8 cellular contexts compared by ENCODE assay signal in the genomic region with DNA sequence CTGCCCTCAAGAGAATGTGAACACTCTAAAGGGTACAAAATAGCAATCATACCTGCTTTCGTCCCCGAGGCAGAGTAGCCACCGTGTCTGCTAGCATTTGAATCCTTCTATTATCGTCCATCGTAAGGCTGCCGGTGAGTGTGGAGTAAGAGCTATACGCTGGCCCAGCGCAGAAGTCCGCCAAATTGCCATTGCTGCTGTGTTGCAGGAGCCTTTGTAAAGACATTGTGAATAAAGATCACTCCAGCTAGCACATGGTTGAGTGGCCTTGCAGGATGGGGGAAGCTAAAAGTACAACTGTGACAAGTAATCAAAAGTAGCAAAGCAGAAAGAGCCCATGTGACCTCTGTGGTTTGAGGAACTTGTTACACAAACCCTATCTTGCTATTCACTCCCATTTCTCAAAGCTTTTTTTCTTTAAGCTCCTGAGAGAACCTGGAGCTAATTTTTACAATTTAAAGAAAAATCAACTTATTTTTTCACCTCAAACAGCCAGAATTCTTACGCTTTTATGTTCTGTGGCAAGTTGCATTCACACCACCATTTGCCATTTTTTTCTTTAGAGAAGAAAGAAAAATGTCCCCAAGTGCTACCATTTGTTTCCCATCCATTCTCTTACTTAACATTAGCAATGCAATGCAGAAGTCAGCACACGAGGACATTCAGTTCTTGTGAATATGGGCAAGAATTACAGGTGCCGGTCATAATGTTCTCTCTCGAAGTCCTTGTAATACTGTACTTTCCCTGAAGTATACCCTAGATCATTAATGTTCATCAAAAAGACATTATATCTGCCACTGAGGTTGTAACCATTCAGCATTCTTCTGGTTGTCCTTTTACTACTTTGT. TPM values are rescaled to one million over a fixed set of nuclear protein-coding genes. Genes with fewer than 3 reads are reported as not detected.
DNase-seq lines count a peak whose midpoint lies in the region; ATAC-seq and TF ChIP-seq lines count a peak whose summit lies in the region.

A gene (minus strand): TSS at position 295 of the 848 bp plus-strand sequence. CDS start 69 bp downstream, at position 226.

- WGBS in heart right ventricle, 2 donors, result 74 to 82% methylated on average over 13 of the region's 13 CpGs

- intact Hi-C loops in heart right ventricle (cut with DNase I), result no loop called here

- no peaks in the 10 kb centered on the region for H3K27me3 ChIP-seq in heart right ventricle

- H3K4me1 ChIP-seq in heart right ventricle, result peaks cover 0 to 39% (median 0%) of the 10 kb centered on the region in 9 donors

- H3K4me3 ChIP-seq in heart right ventricle, result peak within 1 kb of the TSS in 6 of 10 donors; percentile 3 to 66 (median 24)

- no peaks in the 10 kb centered on the region for H3K9me3 ChIP-seq in heart right ventricle

- peak; percentile 40 for ATAC-seq in GM19397 (IDR thresholded peaks at IDR 0.05; ENCODE audit: unreplicated experiment)
- peak; percentile 36 for ATAC-seq in HG03457 (IDR thresholded peaks at IDR 0.05; ENCODE audit: unreplicated experiment)
- peak in 6 of 8 donors; percentile 44 to 64 (median 57) for ATAC-seq in heart right ventricle

- H3K27ac ChIP-seq in heart right ventricle, result peak within 1 kb of the TSS in 4 of 10 donors; percentile 6 to 94 (median 40)

- no peaks in the 10 kb centered on the region for H3K36me3 ChIP-seq in heart right ventricle

- no peak for TF ChIP-seq CTCF in heart right ventricle (IDR thresholded peaks at IDR 0.05)

- DNase-seq in Ammon's horn (ENCODE audit: low spot score) (peak; percentile 70), heart right ventricle (peak in 1 of 2 donors; percentile 20), NCI-H1694 treated with DMSO at 0.1 percent for 48 hours (lab: John Stamatoyannopoulos, UW) (no peak), NCI-H2107 (lab: John Stamatoyannopoulos, UW) (no peak)
- peak; percentile 68 for DNase-seq in activated CD4-positive, CD25-positive, alpha-beta regulatory T cell treated with anti-CD3 and anti-CD28 coated beads, Interleukin-2, amount 50 U/mL, for 72 hours
- peak; percentile 51 for DNase-seq in stimulated activated CD4-positive, alpha-beta T cell treated with anti-CD3 and anti-CD28 coated beads, Interleukin-4, amount 100 ng/mL, for 1 hour

RNA-seq across cellular contexts. Expression of the gene that starts here (rescaled TPM):
- 10 to 100 TPM in 1 of 10 donors, 1 to 10 TPM in 8, under 1 TPM in 1; 0.85 to 13.7 (median 1.7) TPM for total RNA-seq in heart right ventricle
- polyA plus RNA-seq in heart right ventricle, result under 1 TPM; 0.73 to 0.86 TPM

Comparison
In these comparisons a context has a peak if more than half of its experiments do, and no peak if none do; other contexts are left out.
1. DNase-seq: peak in Ammon's horn (single experiment), activated CD4-positive, CD25-positive, alpha-beta regulatory T cell treated with anti-CD3 and anti-CD28 coated beads, Interleukin-2, amount 50 U/mL, for 72 hours (single experiment) and stimulated activated CD4-positive, alpha-beta T cell treated with anti-CD3 and anti-CD28 coated beads, Interleukin-4, amount 100 ng/mL, for 1 hour (single experiment); none in NCI-H1694 treated with DMSO at 0.1 percent for 48 hours (single experiment) and NCI-H2107 (single experiment).
2. Peak in every context shown above with its lines, with median percentiles within 50 percentile points of each other: ATAC-seq.